Comparison of ENCODE assay signal across 24 cellular contexts in genomic region chr1:230684998-230685397, GRCh38. TPM values are rescaled to one million over a fixed set of nuclear protein-coding genes. Genes with fewer than 3 reads are reported as not detected.
"Had no signal": no experiment of that assay in that cellular context is flagged by ENCODE, and none has a peak within 500 bp of the region (broad histone marks: within the 10 kb centered on the region; RNA-seq: fewer than 3 reads in every experiment).

No MANE protein-coding gene starts in this region.

- H3K9me3 ChIP-seq: SJCRH30 had no signal

- H3K4me3 ChIP-seq: SJCRH30 had no signal

- DNase-seq: KBM-7, MV-4-11, NCI-H1048, NCI-H1105, NCI-H1417, NCI-H1436 treated with DMSO at 0.1 percent for 48 hours, NCI-H1694, NCI-H1930, NCI-H2081 treated with DMSO at 0.1 percent for 48 hours, NCI-H2171, NCI-H226, NCI-H446, NCI-H510A, NCI-H524 treated with DMSO at 0.1 percent for 48 hours, NCI-H69, NCI-H774, SHP77 treated with DMSO at 0.1 percent for 48 hours, SJCRH30 had no signal

- H3K27me3 ChIP-seq: SJCRH30 had no signal

- ATAC-seq: Panc1, Right ventricle myocardium inferior, SK-N-SH treated with all-trans-retinoic acid at 6 μM for 48 hours had no signal

- H3K27ac ChIP-seq: HL-60, RWPE1, SJCRH30 had no signal

RNA-seq across cellular contexts. Expression of gene AGT, which starts 28.9 kb away (rescaled TPM):
- total RNA-seq: MCF 10A had no signal
